8 cellular contexts compared by ENCODE assay signal in the genomic region with DNA sequence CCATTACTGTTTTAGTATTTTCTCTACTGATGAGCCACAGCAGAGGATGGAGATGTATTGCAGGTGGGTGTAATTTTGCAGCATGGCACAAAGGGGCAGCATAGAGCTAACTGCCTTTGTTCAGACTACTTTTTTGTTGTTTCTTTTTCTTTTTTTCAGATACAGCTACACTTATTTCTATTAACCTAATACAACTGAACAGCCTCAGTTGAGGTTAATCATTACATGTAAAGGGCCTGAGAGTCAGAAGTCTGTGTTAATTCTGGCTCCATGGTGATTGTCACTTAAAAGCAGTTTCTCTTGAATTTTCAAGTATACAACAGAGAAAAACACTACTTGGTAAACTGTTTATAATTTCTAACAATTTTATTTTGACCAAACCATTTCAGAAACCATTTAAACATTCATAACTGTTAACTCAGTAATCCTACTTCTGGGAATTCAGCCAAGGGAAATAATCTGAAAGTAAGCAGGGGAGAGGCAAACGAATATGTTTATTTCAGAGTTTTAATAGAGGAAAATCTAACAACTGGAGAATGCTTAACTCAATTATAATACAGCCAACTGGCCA. TPM values are rescaled to one million over a fixed set of nuclear protein-coding genes. Genes with fewer than 3 reads are reported as not detected.
DNase-seq lines count a peak whose midpoint lies in the region; ATAC-seq and TF ChIP-seq lines count a peak whose summit lies in the region.

No MANE protein-coding gene starts in this region.

- H3K4me1 ChIP-seq in neutrophil (ENCODE audit: control insufficient read depth in 1 of 2, insufficient read depth in 1 of 2, low read depth in 1 of 2, low read length in 1 of 2) = no peaks in the 10 kb centered on the region

- ATAC-seq in GM21529 (IDR thresholded peaks at IDR 0.05; ENCODE audit: unreplicated experiment) = peak; percentile 73

- DNase-seq in NK-92 treated with Interleukin-12 subunit alpha and Interleukin-12 subunit beta, amount 100 ng/mL, for 24 hours (lab: John Stamatoyannopoulos, UW) = peak; percentile 0
- DNase-seq in NK-92 (lab: John Stamatoyannopoulos, UW; ENCODE audit: unreplicated experiment) (no peak), MG63 (peak; percentile 21), fibroblast of mammary gland (ENCODE audit: low read depth) (peak; percentile 49), putamen (ENCODE audit: low spot score) (no peak)

- H3K27ac ChIP-seq in VCaP = peak overlapping the region; percentile 62
- no peak overlapping the region for H3K27ac ChIP-seq in neutrophil

- no peaks in the 10 kb centered on the region for H3K27me3 ChIP-seq in MG63
- H3K27me3 ChIP-seq in neutrophil = no peaks in the 10 kb centered on the region

- H3K9me3 ChIP-seq in MG63 (no peaks in the 10 kb centered on the region), neutrophil (no peaks in the 10 kb centered on the region)

- H3K4me3 ChIP-seq in MG63 = no peak overlapping the region
- H3K4me3 ChIP-seq in fibroblast of mammary gland (ENCODE audit: control insufficient read depth, low read depth, low read length) = no peak overlapping the region
- H3K4me3 ChIP-seq in neutrophil (ENCODE audit: low read depth in 1 of 2, low read length in 1 of 2) = no peak overlapping the region

- peak; percentile 98 for TF ChIP-seq CTCF in VCaP (conservative IDR thresholded peaks at IDR 0.05)
- TF ChIP-seq CTCF in fibroblast of mammary gland (conservative IDR thresholded peaks at IDR 0.05; ENCODE audit: control insufficient read depth, insufficient read depth, low read depth, low read length) = peak; percentile 95
- TF ChIP-seq CTCF in neutrophil (IDR thresholded peaks at IDR 0.05) = peak; percentile 34

- H3K36me3 ChIP-seq in MG63 (no peaks in the 10 kb centered on the region), neutrophil (no peaks in the 10 kb centered on the region)

RNA-seq across cellular contexts. Expression of gene PPEF2, which starts 13.9 kb away (rescaled TPM):
- total RNA-seq in MG63 (2014; rRNA removed; shearing (Covaris generic); ENCODE audit: low replicate concordance) = not detected in 2 replicates

RNA-seq across cellular contexts. Expression of gene NAAA, which starts 24.6 kb away (rescaled TPM):
- 1.4 and 1.6 TPM in 2 replicates for total RNA-seq in MG63 (2014; rRNA removed; shearing (Covaris generic); ENCODE audit: low replicate concordance)

Comparison
In these comparisons a context has a peak if more than half of its experiments do, and no peak if none do; other contexts are left out.
1. DNase-seq: peak in NK-92 treated with Interleukin-12 subunit alpha and Interleukin-12 subunit beta, amount 100 ng/mL, for 24 hours (single experiment), MG63 (single experiment) and fibroblast of mammary gland (single experiment); none in NK-92 (single experiment) and putamen (single experiment).
2. CTCF ChIP-seq: peak in every context shown above with its lines; median percentile 98 in VCaP; 95 in fibroblast of mammary gland; 34 in neutrophil.